In genomic region chr1:225818229-225818628, GRCh38 we compare ENCODE assay signal across 2 cellular contexts.
TF ChIP-seq lines count a peak whose summit lies in the region.

No MANE protein-coding gene starts in this region.

TF ChIP-seq in H1, 55 proteins besides CTCF, POLR2A, EP300 and RAD21:
- TF ChIP-seq CBX5 (IDR thresholded peaks at IDR 0.05; ENCODE audit: low read depth, low read length) (no peak), SAP30 (IDR thresholded peaks at IDR 0.05; ENCODE audit: insufficient read depth, insufficient replicate concordance, low read length) (no peak), TAF1 (IDR thresholded peaks at IDR 0.05; ENCODE audit: low read depth, low read length) (no peak), CEBPB (IDR thresholded peaks at IDR 0.05; ENCODE audit: low read depth, low read length) (no peak), EZH2 (IDR thresholded peaks at IDR 0.05; ENCODE audit: low read depth, low read length, severe bottlenecking) (no peak), GABPA (IDR thresholded peaks at IDR 0.05; ENCODE audit: borderline replicate concordance, insufficient read depth, low read length) (no peak), NRF1 (IDR thresholded peaks at IDR 0.05; ENCODE audit: low read depth, low read length) (no peak), MAFK (IDR thresholded peaks at IDR 0.05; ENCODE audit: low read depth, low read length) (no peak), TBP (IDR thresholded peaks at IDR 0.05; ENCODE audit: low read depth, low read length) (no peak), SIX5 (IDR thresholded peaks at IDR 0.05; ENCODE audit: low read depth, low read length) (no peak), FOSL1 (IDR thresholded peaks at IDR 0.05; ENCODE audit: insufficient read depth, low read depth, low read length) (no peak), SIN3A (conservative IDR thresholded peaks at IDR 0.05 in 1 of 2, IDR thresholded peaks at IDR 0.05 in 1 of 2; ENCODE audit: low read depth in 1 of 2, low read length in 2 of 2) (no peak), RXRA (IDR thresholded peaks at IDR 0.05; ENCODE audit: insufficient read depth, low read depth, low read length) (no peak), NANOG (IDR thresholded peaks at IDR 0.05; ENCODE audit: insufficient read depth, low read depth, low read length, poor library complexity, severe bottlenecking) (no peak), JUN (IDR thresholded peaks at IDR 0.05; ENCODE audit: low read depth, low read length) (no peak), BRCA1 (IDR thresholded peaks at IDR 0.05; ENCODE audit: low read depth, low read length) (no peak)
- TF ChIP-seq, protein P1, sequence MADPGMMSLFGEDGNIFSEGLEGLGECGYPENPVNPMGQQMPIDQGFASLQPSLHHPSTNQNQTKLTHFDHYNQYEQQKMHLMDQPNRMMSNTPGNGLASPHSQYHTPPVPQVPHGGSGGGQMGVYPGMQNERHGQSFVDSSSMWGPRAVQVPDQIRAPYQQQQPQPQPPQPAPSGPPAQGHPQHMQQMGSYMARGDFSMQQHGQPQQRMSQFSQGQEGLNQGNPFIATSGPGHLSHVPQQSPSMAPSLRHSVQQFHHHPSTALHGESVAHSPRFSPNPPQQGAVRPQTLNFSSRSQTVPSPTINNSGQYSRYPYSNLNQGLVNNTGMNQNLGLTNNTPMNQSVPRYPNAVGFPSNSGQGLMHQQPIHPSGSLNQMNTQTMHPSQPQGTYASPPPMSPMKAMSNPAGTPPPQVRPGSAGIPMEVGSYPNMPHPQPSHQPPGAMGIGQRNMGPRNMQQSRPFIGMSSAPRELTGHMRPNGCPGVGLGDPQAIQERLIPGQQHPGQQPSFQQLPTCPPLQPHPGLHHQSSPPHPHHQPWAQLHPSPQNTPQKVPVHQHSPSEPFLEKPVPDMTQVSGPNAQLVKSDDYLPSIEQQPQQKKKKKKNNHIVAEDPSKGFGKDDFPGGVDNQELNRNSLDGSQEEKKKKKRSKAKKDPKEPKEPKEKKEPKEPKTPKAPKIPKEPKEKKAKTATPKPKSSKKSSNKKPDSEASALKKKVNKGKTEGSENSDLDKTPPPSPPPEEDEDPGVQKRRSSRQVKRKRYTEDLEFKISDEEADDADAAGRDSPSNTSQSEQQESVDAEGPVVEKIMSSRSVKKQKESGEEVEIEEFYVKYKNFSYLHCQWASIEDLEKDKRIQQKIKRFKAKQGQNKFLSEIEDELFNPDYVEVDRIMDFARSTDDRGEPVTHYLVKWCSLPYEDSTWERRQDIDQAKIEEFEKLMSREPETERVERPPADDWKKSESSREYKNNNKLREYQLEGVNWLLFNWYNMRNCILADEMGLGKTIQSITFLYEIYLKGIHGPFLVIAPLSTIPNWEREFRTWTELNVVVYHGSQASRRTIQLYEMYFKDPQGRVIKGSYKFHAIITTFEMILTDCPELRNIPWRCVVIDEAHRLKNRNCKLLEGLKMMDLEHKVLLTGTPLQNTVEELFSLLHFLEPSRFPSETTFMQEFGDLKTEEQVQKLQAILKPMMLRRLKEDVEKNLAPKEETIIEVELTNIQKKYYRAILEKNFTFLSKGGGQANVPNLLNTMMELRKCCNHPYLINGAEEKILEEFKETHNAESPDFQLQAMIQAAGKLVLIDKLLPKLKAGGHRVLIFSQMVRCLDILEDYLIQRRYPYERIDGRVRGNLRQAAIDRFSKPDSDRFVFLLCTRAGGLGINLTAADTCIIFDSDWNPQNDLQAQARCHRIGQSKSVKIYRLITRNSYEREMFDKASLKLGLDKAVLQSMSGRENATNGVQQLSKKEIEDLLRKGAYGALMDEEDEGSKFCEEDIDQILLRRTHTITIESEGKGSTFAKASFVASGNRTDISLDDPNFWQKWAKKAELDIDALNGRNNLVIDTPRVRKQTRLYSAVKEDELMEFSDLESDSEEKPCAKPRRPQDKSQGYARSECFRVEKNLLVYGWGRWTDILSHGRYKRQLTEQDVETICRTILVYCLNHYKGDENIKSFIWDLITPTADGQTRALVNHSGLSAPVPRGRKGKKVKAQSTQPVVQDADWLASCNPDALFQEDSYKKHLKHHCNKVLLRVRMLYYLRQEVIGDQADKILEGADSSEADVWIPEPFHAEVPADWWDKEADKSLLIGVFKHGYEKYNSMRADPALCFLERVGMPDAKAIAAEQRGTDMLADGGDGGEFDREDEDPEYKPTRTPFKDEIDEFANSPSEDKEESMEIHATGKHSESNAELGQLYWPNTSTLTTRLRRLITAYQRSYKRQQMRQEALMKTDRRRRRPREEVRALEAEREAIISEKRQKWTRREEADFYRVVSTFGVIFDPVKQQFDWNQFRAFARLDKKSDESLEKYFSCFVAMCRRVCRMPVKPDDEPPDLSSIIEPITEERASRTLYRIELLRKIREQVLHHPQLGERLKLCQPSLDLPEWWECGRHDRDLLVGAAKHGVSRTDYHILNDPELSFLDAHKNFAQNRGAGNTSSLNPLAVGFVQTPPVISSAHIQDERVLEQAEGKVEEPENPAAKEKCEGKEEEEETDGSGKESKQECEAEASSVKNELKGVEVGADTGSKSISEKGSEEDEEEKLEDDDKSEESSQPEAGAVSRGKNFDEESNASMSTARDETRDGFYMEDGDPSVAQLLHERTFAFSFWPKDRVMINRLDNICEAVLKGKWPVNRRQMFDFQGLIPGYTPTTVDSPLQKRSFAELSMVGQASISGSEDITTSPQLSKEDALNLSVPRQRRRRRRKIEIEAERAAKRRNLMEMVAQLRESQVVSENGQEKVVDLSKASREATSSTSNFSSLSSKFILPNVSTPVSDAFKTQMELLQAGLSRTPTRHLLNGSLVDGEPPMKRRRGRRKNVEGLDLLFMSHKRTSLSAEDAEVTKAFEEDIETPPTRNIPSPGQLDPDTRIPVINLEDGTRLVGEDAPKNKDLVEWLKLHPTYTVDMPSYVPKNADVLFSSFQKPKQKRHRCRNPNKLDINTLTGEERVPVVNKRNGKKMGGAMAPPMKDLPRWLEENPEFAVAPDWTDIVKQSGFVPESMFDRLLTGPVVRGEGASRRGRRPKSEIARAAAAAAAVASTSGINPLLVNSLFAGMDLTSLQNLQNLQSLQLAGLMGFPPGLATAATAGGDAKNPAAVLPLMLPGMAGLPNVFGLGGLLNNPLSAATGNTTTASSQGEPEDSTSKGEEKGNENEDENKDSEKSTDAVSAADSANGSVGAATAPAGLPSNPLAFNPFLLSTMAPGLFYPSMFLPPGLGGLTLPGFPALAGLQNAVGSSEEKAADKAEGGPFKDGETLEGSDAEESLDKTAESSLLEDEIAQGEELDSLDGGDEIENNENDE (IDR thresholded peaks at IDR 0.05; ENCODE audit: insufficient replicate concordance, low read length) = no peak
TF ChIP-seq in H1: peak in this region for 0.

TF ChIP-seq in SK-N-SH, 30 proteins besides CTCF, POLR2A, EP300 and RAD21:
- TF ChIP-seq TCF12 (IDR thresholded peaks at IDR 0.05) = no peak
- TF ChIP-seq POLR2AphosphoS5 (IDR thresholded peaks at IDR 0.05; ENCODE audit: low read depth, low read length) = no peak
- no peak for TF ChIP-seq SMC3 (IDR thresholded peaks at IDR 0.05; ENCODE audit: low read depth, low read length)
- no peak for TF ChIP-seq FOSL2 (IDR thresholded peaks at IDR 0.05; ENCODE audit: borderline replicate concordance, low read depth)
